In genomic region chr20:35626386-35627001, GRCh38 we compare ENCODE assay signal across 20 cellular contexts. TPM values are rescaled to one million over a fixed set of nuclear protein-coding genes. Genes with fewer than 3 reads are reported as not detected.
A peak's percentile ranks its signal among the peaks of the same experiment; 100 is the strongest.
DNase-seq lines count a peak whose midpoint lies in the region; ATAC-seq, FAIRE-seq and TF ChIP-seq lines count a peak whose summit lies in the region.
"Had no signal": no experiment of that assay in that cellular context is flagged by ENCODE, and none has a peak within 500 bp of the region (broad histone marks: within the 10 kb centered on the region; RNA-seq: fewer than 3 reads in every experiment).

No MANE protein-coding gene starts in this region.

- H3K4me3 ChIP-seq in endothelial cell of umbilical vein (replicated peaks in 1 of 3; ENCODE audit: insufficient read depth in 1 of 3, low read depth in 1 of 3, low read length in 3 of 3), result no peak overlapping the region
- H3K4me3 ChIP-seq: SJCRH30, smooth muscle cell had no signal

- no peak for ATAC-seq in activated naive CD8-positive, alpha-beta T cell treated with anti-CD3 and anti-CD28 coated beads, Interleukin-2, amount 10 ng/mL, durations not matched to agents 7 days and 5 days (ENCODE audit: low read depth)
- no peak for ATAC-seq in WTC11
- no peak for ATAC-seq in HG02870 (IDR thresholded peaks at IDR 0.05; ENCODE audit: unreplicated experiment)
- ATAC-seq in GM18873 (IDR thresholded peaks at IDR 0.05; ENCODE audit: low FRiP score, unreplicated experiment), result no peak
- ATAC-seq: left colon had no signal

- no peak overlapping the region for H3K4me3 Mint-ChIP-seq in activated naive CD8-positive, alpha-beta T cell treated with anti-CD3 and anti-CD28 coated beads, Interleukin-2, amount 10 ng/mL, durations not matched to agents 7 days and 5 days
- H3K4me3 Mint-ChIP-seq in activated naive CD8-positive, alpha-beta T cell treated with anti-CD3 and anti-CD28 coated beads for 36 hours, result no peak overlapping the region
- H3K4me3 Mint-ChIP-seq in WTC11, result no peak overlapping the region
- no peak overlapping the region for H3K4me3 Mint-ChIP-seq in type B pancreatic cell
- H3K4me3 Mint-ChIP-seq: CD4-positive, CD25-positive, alpha-beta regulatory T cell; mesothelial cell of epicardium; T-helper 1 cell treated with Interleukin-12 subunit alpha and Interleukin-12 subunit beta and Interleukin-4 antibody, amounts not matched to agents 30 μg/mL and 1 μg/mL, for 36 hours had no signal

- H3K36me3 ChIP-seq in endothelial cell of umbilical vein (ENCODE audit: control insufficient read depth in 2 of 2, extremely low read depth in 1 of 2, insufficient read depth in 2 of 2, low read length in 2 of 2), result peaks cover 6 to 35% of the 10 kb centered on the region in 2 experiments

- FAIRE-seq in endothelial cell of umbilical vein (lab: Jason Lieb, UNC), result no peak
- FAIRE-seq: GM12892 had no signal

- CTCF ChIA-PET in WTC11 (lab: Charles Lee) (no interaction called here), endothelial cell of umbilical vein (lab: Charles Lee) (interaction anchor here (1.3 kb wide), 1 partner anchor 17 kb away, joined by 3 read pairs; no protein-coding TSS in a partner anchor)

- H3K9me3 Mint-ChIP-seq in activated naive CD8-positive, alpha-beta T cell treated with anti-CD3 and anti-CD28 coated beads, Interleukin-2, amount 10 ng/mL, durations not matched to agents 7 days and 5 days, result no peaks in the 10 kb centered on the region
- no peaks in the 10 kb centered on the region for H3K9me3 Mint-ChIP-seq in activated naive CD8-positive, alpha-beta T cell treated with anti-CD3 and anti-CD28 coated beads for 36 hours
- peaks cover 4% of the 10 kb centered on the region; the same call in 1 of the 2 replicates for H3K9me3 Mint-ChIP-seq in WTC11
- H3K9me3 Mint-ChIP-seq in type B pancreatic cell, result no peaks in the 10 kb centered on the region
- H3K9me3 Mint-ChIP-seq: activated T-helper 2 cell treated with anti-CD3 and anti-CD28 coated beads, Interferon-gamma antibody, Interleukin-2, Interleukin-4, amounts not matched to agents 10 μg/mL and 5 μg/mL and 100 μg/mL, durations not matched to agents 14 hours and 24 hours and 36 hours; CD4-positive, CD25-positive, alpha-beta regulatory T cell; mesothelial cell of epicardium; T-helper 1 cell treated with Interleukin-12 subunit alpha and Interleukin-12 subunit beta and Interleukin-4 antibody, amounts not matched to agents 30 μg/mL and 1 μg/mL, for 36 hours had no signal

- H4K20me1 ChIP-seq in endothelial cell of umbilical vein (replicated peaks; ENCODE audit: control insufficient read depth, extremely low read depth, insufficient read depth, low read length), result no peaks in the 10 kb centered on the region

- intact Hi-C loops in endothelial cell of umbilical vein (cut with micrococcal nuclease), result no loop called here

- peak; percentile 16 for DNase-seq in activated naive CD8-positive, alpha-beta T cell treated with anti-CD3 and anti-CD28 coated beads, Interleukin-2, amount 10 ng/mL, durations not matched to agents 7 days and 5 days
- DNase-seq in activated naive CD8-positive, alpha-beta T cell treated with anti-CD3 and anti-CD28 coated beads for 36 hours, result no peak
- DNase-seq in WTC11 (ENCODE audit: low spot score), result no peak
- DNase-seq in endothelial cell of umbilical vein (ENCODE audit: low read depth, low spot score), result no peak
- peak; percentile 49 for DNase-seq in type B pancreatic cell (ENCODE audit: extremely low spot score, unreplicated experiment)
- DNase-seq in occipital lobe (lab: John Stamatoyannopoulos, UW), result no peak
- DNase-seq: CD4-positive, CD25-positive, alpha-beta regulatory T cell; central memory CD4-positive, alpha-beta T cell; left colon; NCI-H510A treated with DMSO at 0.1 percent for 48 hours; SJCRH30; stimulated activated CD4-positive, alpha-beta T cell treated with anti-CD3 and anti-CD28 coated beads, Interleukin-4, amount 100 ng/mL, for 4 hours had no signal

- H3K27ac ChIP-seq in endothelial cell of umbilical vein (ENCODE audit: insufficient read depth, low read depth, low read length), result no peak overlapping the region
- H3K27ac ChIP-seq: HL-60, SJCRH30 had no signal

- TF ChIP-seq POLR2A in endothelial cell of umbilical vein (IDR thresholded peaks at IDR 0.05; ENCODE audit: low read depth, low read length), result no peak

- H3K4me1 Mint-ChIP-seq in activated naive CD8-positive, alpha-beta T cell treated with anti-CD3 and anti-CD28 coated beads, Interleukin-2, amount 10 ng/mL, durations not matched to agents 7 days and 5 days, result peaks cover 2% of the 10 kb centered on the region
- H3K4me1 Mint-ChIP-seq in activated naive CD8-positive, alpha-beta T cell treated with anti-CD3 and anti-CD28 coated beads for 36 hours, result peaks cover 1% of the 10 kb centered on the region
- H3K4me1 Mint-ChIP-seq in WTC11, result no peaks in the 10 kb centered on the region
- H3K4me1 Mint-ChIP-seq in type B pancreatic cell (ENCODE audit: unreplicated experiment), result no peaks in the 10 kb centered on the region
- H3K4me1 Mint-ChIP-seq: CD4-positive, CD25-positive, alpha-beta regulatory T cell; mesothelial cell of epicardium had no signal

- POLR2A ChIA-PET in activated naive CD8-positive, alpha-beta T cell treated with anti-CD3 and anti-CD28 coated beads, Interleukin-2, amount 10 ng/mL, durations not matched to agents 7 days and 5 days (lab: Charles Lee), result no interaction called here
- POLR2A ChIA-PET in WTC11 (lab: Charles Lee) (interaction anchor here (0.9 kb wide), 1 partner anchor 8 kb away, joined by 4 read pairs; no protein-coding TSS in a partner anchor), endothelial cell of umbilical vein (lab: Charles Lee) (interaction anchor here (0.6 kb wide), 1 partner anchor 92 kb away, joined by 3 read pairs; no protein-coding TSS in a partner anchor)

- H3K9me3 ChIP-seq in endothelial cell of umbilical vein (replicated peaks; ENCODE audit: control insufficient read depth, insufficient read depth, low read length), result no peaks in the 10 kb centered on the region
- H3K9me3 ChIP-seq: SJCRH30 had no signal

- no peaks in the 10 kb centered on the region for H3K27me3 ChIP-seq in endothelial cell of umbilical vein (ENCODE audit: control insufficient read depth in 2 of 2, insufficient read depth in 2 of 2, low read length in 2 of 2)
- H3K27me3 ChIP-seq: SJCRH30 had no signal

- no peaks in the 10 kb centered on the region for H3K79me2 ChIP-seq in endothelial cell of umbilical vein (ENCODE audit: control insufficient read depth, insufficient read depth, low read length)

- no peaks in the 10 kb centered on the region for H3K9me1 ChIP-seq in endothelial cell of umbilical vein (replicated peaks; ENCODE audit: control insufficient read depth, extremely low read depth, insufficient read depth, low read length)

- no peaks in the 10 kb centered on the region for H3K4me1 ChIP-seq in endothelial cell of umbilical vein (ENCODE audit: control insufficient read depth, extremely low read depth, insufficient read depth, low read length)
- H3K4me1 ChIP-seq: SJCRH30 had no signal

- no peak overlapping the region for H3K4me2 ChIP-seq in endothelial cell of umbilical vein (ENCODE audit: insufficient read depth, low read length)
- H3K4me2 ChIP-seq: smooth muscle cell had no signal

- TSS peak; percentile 35 for BruUV-seq in endothelial cell of umbilical vein (replicated peaks; lab: Mats Ljungman, UMichigan)

- H3K9ac ChIP-seq in endothelial cell of umbilical vein (replicated peaks; ENCODE audit: extremely low read depth, insufficient read depth, low read length), result no peak overlapping the region

- H3K36me3 Mint-ChIP-seq in activated naive CD8-positive, alpha-beta T cell treated with anti-CD3 and anti-CD28 coated beads, Interleukin-2, amount 10 ng/mL, durations not matched to agents 7 days and 5 days, result peaks cover 23% of the 10 kb centered on the region
- peaks cover 21% of the 10 kb centered on the region for H3K36me3 Mint-ChIP-seq in activated naive CD8-positive, alpha-beta T cell treated with anti-CD3 and anti-CD28 coated beads for 36 hours
- H3K36me3 Mint-ChIP-seq in WTC11 (peaks cover 55% of the 10 kb centered on the region), type B pancreatic cell (peaks cover 24% of the 10 kb centered on the region)

- no peak overlapping the region for H2AFZ ChIP-seq in endothelial cell of umbilical vein (ENCODE audit: low read depth, low read length)

- no peak for TF ChIP-seq CTCF in WTC11 (IDR thresholded peaks at IDR 0.05)
- TF ChIP-seq CTCF in endothelial cell of umbilical vein (IDR thresholded peaks at IDR 0.05; ENCODE audit: extremely low read depth in 1 of 2, insufficient read depth in 1 of 2, low read depth in 1 of 2, low read length in 2 of 2), result no peak
- TF ChIP-seq CTCF in type B pancreatic cell (conservative IDR thresholded peaks at IDR 0.05), result no peak

- dilution Hi-C loops in endothelial cell of umbilical vein (cut with MboI; ENCODE audit: extremely low pct_ligation_motif_present, low sequenced_read_pairs), result no loop called here

- peak overlapping the region; percentile 40 for H3K27ac Mint-ChIP-seq in activated naive CD8-positive, alpha-beta T cell treated with anti-CD3 and anti-CD28 coated beads, Interleukin-2, amount 10 ng/mL, durations not matched to agents 7 days and 5 days
- no peak overlapping the region for H3K27ac Mint-ChIP-seq in activated naive CD8-positive, alpha-beta T cell treated with anti-CD3 and anti-CD28 coated beads for 36 hours
- H3K27ac Mint-ChIP-seq in WTC11 (peak overlapping the region; percentile 70), type B pancreatic cell (no peak overlapping the region)
- H3K27ac Mint-ChIP-seq: mesothelial cell of epicardium had no signal

- H3K27me3 Mint-ChIP-seq in activated naive CD8-positive, alpha-beta T cell treated with anti-CD3 and anti-CD28 coated beads, Interleukin-2, amount 10 ng/mL, durations not matched to agents 7 days and 5 days, result no peaks in the 10 kb centered on the region
- H3K27me3 Mint-ChIP-seq in activated naive CD8-positive, alpha-beta T cell treated with anti-CD3 and anti-CD28 coated beads for 36 hours, result no peaks in the 10 kb centered on the region
- H3K27me3 Mint-ChIP-seq in WTC11 (ENCODE audit: low read depth) (no peaks in the 10 kb centered on the region), type B pancreatic cell (no peaks in the 10 kb centered on the region)
- H3K27me3 Mint-ChIP-seq: CD4-positive, CD25-positive, alpha-beta regulatory T cell had no signal

RNA-seq across cellular contexts. Expression of gene SPAG4, which starts 10.9 kb away (rescaled TPM):
- total RNA-seq in activated naive CD8-positive, alpha-beta T cell treated with anti-CD3 and anti-CD28 coated beads, Interleukin-2, amount 10 ng/mL, durations not matched to agents 7 days and 5 days, result 1 to 10 TPM; 3.8 to 5.7 TPM
- 1 to 10 TPM; 7.8 to 8.0 TPM for total RNA-seq in activated naive CD8-positive, alpha-beta T cell treated with anti-CD3 and anti-CD28 coated beads for 36 hours
- total RNA-seq in WTC11 (2021), result 3.5 to 8.6 TPM (median 8.4 TPM) in 3 replicates
- total RNA-seq in endothelial cell of umbilical vein, result 3.7 and 7.2 TPM in 2 replicates
- 9.5 and 12.3 TPM in 2 replicates for polyA plus RNA-seq in endothelial cell of umbilical vein
- polyA plus RNA-seq in endothelial cell of umbilical vein (2011; cell fraction: cytosol; rRNA removed), result 4.9 and 7.4 TPM in 2 replicates
- 13.4 and 16.8 TPM in 2 replicates for polyA plus RNA-seq in endothelial cell of umbilical vein (2011; cell fraction: nucleus; rRNA removed)
- polyA plus RNA-seq in endothelial cell of umbilical vein (2012), result 4.2 and 8.0 TPM in 2 replicates
- 3.6 and 4.4 TPM in 2 replicates for polyA minus RNA-seq in endothelial cell of umbilical vein
- polyA minus RNA-seq in endothelial cell of umbilical vein (2011; cell fraction: cytosol; rRNA and poly(A)+ RNA removed), result 1.5 TPM
- polyA minus RNA-seq in endothelial cell of umbilical vein (2011; cell fraction: nucleus; rRNA and poly(A)+ RNA removed), result 0.87 and 2.8 TPM in 2 replicates
- 1.6 and 2.4 TPM in 2 replicates for total RNA-seq in type B pancreatic cell (ENCODE audit: low replicate concordance)
- 1.4 TPM for total RNA-seq in occipital lobe

RNA-seq across cellular contexts. Expression of gene CPNE1, which starts 38.2 kb away (rescaled TPM):
- total RNA-seq in activated naive CD8-positive, alpha-beta T cell treated with anti-CD3 and anti-CD28 coated beads, Interleukin-2, amount 10 ng/mL, durations not matched to agents 7 days and 5 days, result 100 to 1,000 TPM; 296 to 327 TPM
- 100 to 1,000 TPM; 290 to 304 TPM for total RNA-seq in activated naive CD8-positive, alpha-beta T cell treated with anti-CD3 and anti-CD28 coated beads for 36 hours
- total RNA-seq in WTC11 (2021) (287 to 312 TPM (median 299 TPM) in 3 replicates), endothelial cell of umbilical vein (239 and 244 TPM in 2 replicates), type B pancreatic cell (ENCODE audit: low replicate concordance) (115 and 192 TPM in 2 replicates), occipital lobe (55.1 TPM)
- 316 and 368 TPM in 2 replicates for polyA plus RNA-seq in endothelial cell of umbilical vein
- polyA plus RNA-seq in endothelial cell of umbilical vein (2011; cell fraction: cytosol; rRNA removed), result 163 and 198 TPM in 2 replicates
- polyA plus RNA-seq in endothelial cell of umbilical vein (2011; cell fraction: nucleus; rRNA removed), result 494 and 508 TPM in 2 replicates
- polyA plus RNA-seq in endothelial cell of umbilical vein (2012), result 149 and 157 TPM in 2 replicates
- 228 and 246 TPM in 2 replicates for polyA minus RNA-seq in endothelial cell of umbilical vein
- 196 TPM for polyA minus RNA-seq in endothelial cell of umbilical vein (2011; cell fraction: cytosol; rRNA and poly(A)+ RNA removed)
- polyA minus RNA-seq in endothelial cell of umbilical vein (2011; cell fraction: nucleus; rRNA and poly(A)+ RNA removed), result 128 and 147 TPM in 2 replicates

RNA-seq across cellular contexts. Expression of gene RBM12, which starts 38.2 kb away (rescaled TPM):
- total RNA-seq in activated naive CD8-positive, alpha-beta T cell treated with anti-CD3 and anti-CD28 coated beads, Interleukin-2, amount 10 ng/mL, durations not matched to agents 7 days and 5 days, result 100 to 1,000 TPM; 116 to 120 TPM
- total RNA-seq in activated naive CD8-positive, alpha-beta T cell treated with anti-CD3 and anti-CD28 coated beads for 36 hours, result 100 to 1,000 TPM; 161 to 169 TPM
- total RNA-seq in WTC11 (2021) (125 to 163 TPM (median 160 TPM) in 3 replicates), endothelial cell of umbilical vein (98.0 and 105 TPM in 2 replicates), type B pancreatic cell (ENCODE audit: low replicate concordance) (122 and 153 TPM in 2 replicates), occipital lobe (108 TPM)
- polyA plus RNA-seq in endothelial cell of umbilical vein, result 120 and 121 TPM in 2 replicates
- 55.0 and 62.6 TPM in 2 replicates for polyA plus RNA-seq in endothelial cell of umbilical vein (2011; cell fraction: cytosol; rRNA removed)
- polyA plus RNA-seq in endothelial cell of umbilical vein (2011; cell fraction: nucleus; rRNA removed), result 104 and 125 TPM in 2 replicates
- 62.3 and 68.2 TPM in 2 replicates for polyA plus RNA-seq in endothelial cell of umbilical vein (2012)
- polyA minus RNA-seq in endothelial cell of umbilical vein, result 334 and 392 TPM in 2 replicates
- 75.2 TPM for polyA minus RNA-seq in endothelial cell of umbilical vein (2011; cell fraction: cytosol; rRNA and poly(A)+ RNA removed)
- polyA minus RNA-seq in endothelial cell of umbilical vein (2011; cell fraction: nucleus; rRNA and poly(A)+ RNA removed), result 129 and 133 TPM in 2 replicates

Comparison
In these comparisons a context has a peak if more than half of its experiments do, and no peak if none do; other contexts are left out.
1. DNase-seq: peak in activated naive CD8-positive, alpha-beta T cell treated with anti-CD3 and anti-CD28 coated beads, Interleukin-2, amount 10 ng/mL, durations not matched to agents 7 days and 5 days (single experiment) and type B pancreatic cell (single experiment); none in activated naive CD8-positive, alpha-beta T cell treated with anti-CD3 and anti-CD28 coated beads for 36 hours (single experiment), WTC11 (single experiment), endothelial cell of umbilical vein (single experiment) and occipital lobe (single experiment).
2. H3K27ac Mint-ChIP-seq: peak in activated naive CD8-positive, alpha-beta T cell treated with anti-CD3 and anti-CD28 coated beads, Interleukin-2, amount 10 ng/mL, durations not matched to agents 7 days and 5 days (single experiment) and WTC11 (single experiment); none in activated naive CD8-positive, alpha-beta T cell treated with anti-CD3 and anti-CD28 coated beads for 36 hours (single experiment) and type B pancreatic cell (single experiment).